Comparison of ENCODE assay signal across 1 cellular context in genomic region chr1:117613249-117613968, GRCh38.
A peak's percentile ranks its signal among the peaks of the same experiment; 100 is the strongest.
TF ChIP-seq lines count a peak whose summit lies in the region.

No MANE protein-coding gene starts in this region.

TF ChIP-seq in K562, 482 proteins besides CTCF, POLR2A, EP300 and RAD21 (continued from another document and continues in another):
- no peak for TF ChIP-seq SIX5 (IDR thresholded peaks at IDR 0.05; ENCODE audit: borderline replicate concordance in 1 of 2, insufficient read depth in 1 of 2, low read depth in 1 of 2, low read length in 2 of 2)
- no peak for TF ChIP-seq ATF2 (CRISPR knock-in tag; IDR thresholded peaks at IDR 0.05)
- no peak for TF ChIP-seq HMG20B (CRISPR knock-in tag; IDR thresholded peaks at IDR 0.05)
- TF ChIP-seq TSHZ1 (CRISPR knock-in tag; IDR thresholded peaks at IDR 0.05) = no peak; the same call in 1 of the 2 replicates
- no peak for TF ChIP-seq STAT6 (CRISPR knock-in tag; IDR thresholded peaks at IDR 0.05)
- peak; percentile 53 for TF ChIP-seq ETV1 (tag; conservative IDR thresholded peaks at IDR 0.05; ENCODE audit: low read depth)
- no peak for TF ChIP-seq ZNF143 (CRISPR knock-in tag; IDR thresholded peaks at IDR 0.05)
- TF ChIP-seq ARNT (IDR thresholded peaks at IDR 0.05) = peak; percentile 81 to 96; a peak in 3 of 4 replicates
- TF ChIP-seq ZNF668 (CRISPR knock-in tag; IDR thresholded peaks at IDR 0.05) = peak; percentile 26; the same call in 1 of the 2 replicates
- 0 out of 2 replicates have a peak, but pooled peaks have one; percentile 76 for TF ChIP-seq ZBTB9 (CRISPR knock-in tag; IDR thresholded peaks at IDR 0.05)
- no peak for TF ChIP-seq SAFB2 (IDR thresholded peaks at IDR 0.05; ENCODE audit: borderline replicate concordance, low read depth, low read length, severe bottlenecking)
- TF ChIP-seq SMAD3 (CRISPR knock-in tag; conservative IDR thresholded peaks at IDR 0.05) = peak; percentile 88
- TF ChIP-seq DMBX1 (CRISPR knock-in tag; IDR thresholded peaks at IDR 0.05; ENCODE audit: borderline replicate concordance) = peak; percentile 89
- no peak for TF ChIP-seq PTTG1 (tag; IDR thresholded peaks at IDR 0.05; ENCODE audit: low read depth)
- TF ChIP-seq SMARCA4 (IDR thresholded peaks at IDR 0.05) = peak; percentile 92
- TF ChIP-seq ZSCAN32 (CRISPR knock-in tag; IDR thresholded peaks at IDR 0.05) = 0 out of 2 replicates have a peak, but pooled peaks have one; percentile 67
- no peak for TF ChIP-seq TSC22D4 (tag; IDR thresholded peaks at IDR 0.05)
- no peak for TF ChIP-seq CEBPZ (IDR thresholded peaks at IDR 0.05; ENCODE audit: borderline replicate concordance, low read depth, low read length)
- TF ChIP-seq PTBP1 (IDR thresholded peaks at IDR 0.05; ENCODE audit: low read depth, low read length) = peak; percentile 74; the same call in 1 of the 2 replicates
- TF ChIP-seq ATF4 (CRISPR knock-in tag; IDR thresholded peaks at IDR 0.05) = 0 out of 2 replicates have a peak, but pooled peaks have one; percentile 28
- TF ChIP-seq OTX1 (CRISPR knock-in tag; IDR thresholded peaks at IDR 0.05) = peak; percentile 86
- peak; percentile 70 for TF ChIP-seq BRD9 (IDR thresholded peaks at IDR 0.05; ENCODE audit: low read depth, partially characterized antibody)
- TF ChIP-seq GATAD2A (IDR thresholded peaks at IDR 0.05) = peak; percentile 89
- TF ChIP-seq RFX5 (IDR thresholded peaks at IDR 0.05; ENCODE audit: low read depth, low read length) = no peak
- no peak for TF ChIP-seq ZC3H4 (CRISPR knock-in tag; IDR thresholded peaks at IDR 0.05; ENCODE audit: borderline replicate concordance)
- TF ChIP-seq HSF4 (CRISPR knock-in tag; IDR thresholded peaks at IDR 0.05; ENCODE audit: borderline replicate concordance) = no peak
- TF ChIP-seq GABPB1 (CRISPR knock-in tag; IDR thresholded peaks at IDR 0.05) = no peak
- TF ChIP-seq ZNF23 (CRISPR knock-in tag; IDR thresholded peaks at IDR 0.05) = peak; percentile 51; the same call in 1 of the 2 replicates
- peak; percentile 51 to 99; a peak in 2 of 4 replicates for TF ChIP-seq HDAC1 (IDR thresholded peaks at IDR 0.05)
- TF ChIP-seq NKRF (IDR thresholded peaks at IDR 0.05; ENCODE audit: borderline replicate concordance) = no peak
- no peak for TF ChIP-seq NR1H2 (CRISPR knock-in tag; IDR thresholded peaks at IDR 0.05)
- peak; percentile 60; the same call in 1 of the 2 replicates for TF ChIP-seq HINFP (tag; conservative IDR thresholded peaks at IDR 0.05; ENCODE audit: low read depth)
- 0 out of 2 replicates have a peak, but pooled peaks have one; percentile 61 for TF ChIP-seq NR4A1 (CRISPR knock-in tag; IDR thresholded peaks at IDR 0.05)
- 0 out of 2 replicates have a peak, but pooled peaks have one; percentile 42 for TF ChIP-seq NR4A1 (tag; IDR thresholded peaks at IDR 0.05)
- peak; percentile 56; the same call in 1 of the 2 replicates for TF ChIP-seq HMG20A (CRISPR knock-in tag; conservative IDR thresholded peaks at IDR 0.05)
- TF ChIP-seq ZNF197 (CRISPR knock-in tag; IDR thresholded peaks at IDR 0.05; ENCODE audit: low read depth) = no peak
- TF ChIP-seq ZNF75A (CRISPR knock-in tag; IDR thresholded peaks at IDR 0.05) = no peak
- peak; percentile 93 for TF ChIP-seq RNF2 (IDR thresholded peaks at IDR 0.05)
- TF ChIP-seq SIRT6 (IDR thresholded peaks at IDR 0.05; ENCODE audit: low read depth, low read length) = no peak
- 0 out of 2 replicates have a peak, but pooled peaks have one; percentile 11 for TF ChIP-seq ZSCAN29 (IDR thresholded peaks at IDR 0.05)
- TF ChIP-seq RNF219 (CRISPR knock-in tag; IDR thresholded peaks at IDR 0.05) = no peak
- no peak for TF ChIP-seq FOXO4 (CRISPR knock-in tag; IDR thresholded peaks at IDR 0.05)
